ENCODE assay signal across 32 cellular contexts in genomic region chr11:44235765-44236201, GRCh38.
DNase-seq lines count a peak whose midpoint lies in the region; ATAC-seq, FAIRE-seq and TF ChIP-seq lines count a peak whose summit lies in the region.
"Had no signal": no experiment of that assay in that cellular context is flagged by ENCODE, and none has a peak within 500 bp of the region (broad histone marks: within the 10 kb centered on the region; RNA-seq: fewer than 3 reads in every experiment).

No MANE protein-coding gene starts in this region.

- no peak for TF ChIP-seq EP300 in H1 (IDR thresholded peaks at IDR 0.05; ENCODE audit: borderline replicate concordance in 1 of 2, low read depth in 2 of 2, low read length in 2 of 2)

- H3K9ac ChIP-seq in H1 (replicated peaks in 1 of 4; ENCODE audit: extremely low read depth in 1 of 4, low read depth in 3 of 4, low read length in 3 of 4) = no peak overlapping the region
- H3K9ac ChIP-seq: GM23248 had no signal

- H4K91ac ChIP-seq in H1 (replicated peaks; ENCODE audit: insufficient read length, low read length) = no peak overlapping the region

- no peak overlapping the region for H3K4me2 ChIP-seq in H1 (ENCODE audit: insufficient read depth in 1 of 2, low read depth in 2 of 2, low read length in 2 of 2)

- no peak for TF ChIP-seq RAD21 in H1 (IDR thresholded peaks at IDR 0.05 in 1 of 2, conservative IDR thresholded peaks at IDR 0.05 in 1 of 2; ENCODE audit: low read depth in 2 of 2, low read length in 2 of 2)

- H2BK15ac ChIP-seq in H1 (ENCODE audit: low read length) = no peak overlapping the region

- H3K23me2 ChIP-seq in H1 (ENCODE audit: low read depth, low read length) = no peaks in the 10 kb centered on the region

- no peak for FAIRE-seq in H1 (lab: Jason Lieb, UNC)
- FAIRE-seq: endothelial cell of umbilical vein, frontal cortex had no signal

- H3K4ac ChIP-seq in H1 (replicated peaks; ENCODE audit: insufficient read length, low read depth, low read length) = no peak overlapping the region

- 0 out of 2 replicates have a peak overlapping the region, but pooled peaks have one; percentile 29 for H2BK5ac ChIP-seq in H1 (ENCODE audit: low read depth, low read length)

- H3K56ac ChIP-seq in H1 (replicated peaks; ENCODE audit: insufficient read length, low read depth, low read length) = no peak overlapping the region

- H3K4me3 ChIP-seq in H1 (ENCODE audit: extremely low read depth in 1 of 4, insufficient read depth in 2 of 4, low read depth in 3 of 4, low read length in 4 of 4) (no peak overlapping the region), ascending aorta (no peak overlapping the region)
- H3K4me3 ChIP-seq: GM23248, ovary, upper lobe of left lung had no signal

- H3K27ac ChIP-seq in H1 (ENCODE audit: low read depth, low read length) (no peak overlapping the region), ascending aorta (no peak overlapping the region)
- H3K27ac ChIP-seq: GM23248, ovary, RWPE1, upper lobe of left lung had no signal

- intact Hi-C loops in Right ventricle myocardium superior (cut with DNase I) (loop anchor here (10.0 kb wide), 1 partner anchor 91 kb away; no protein-coding TSS in a partner anchor), cardiac septum (cut with DNase I) (no loop called here), ascending aorta (cut with DNase I) (no loop called here)

- DNase-seq in Right ventricle myocardium superior = no peak
- no peak for DNase-seq in cardiac septum (ENCODE audit: low spot score)
- no peak for DNase-seq in H1 (ENCODE audit: low read depth in 1 of 2, low spot score in 2 of 2)
- peak; percentile 77 for DNase-seq in left kidney (ENCODE audit: low read depth, low spot score)
- peak; percentile 37 for DNase-seq in stromal cell of bone marrow (ENCODE audit: low read depth)
- DNase-seq in NOMO-1 treated with dmso at 0.1 percent for 144 hours (lab: John Stamatoyannopoulos, UW; ENCODE audit: unreplicated experiment) = no peak
- DNase-seq in ascending aorta (ENCODE audit: low spot score in 2 of 2) = no peak
- no peak for DNase-seq in GOT3 (lab: John Stamatoyannopoulos, UW)
- DNase-seq: activated CD8-positive, alpha-beta T cell treated with anti-CD3 and anti-CD28 coated beads, Interleukin-2, amount 10 ng/mL, durations not matched to agents 7 days and 5 days; activated effector memory CD4-positive, alpha-beta T cell treated with Interleukin-2 at 50 U/mL for 16 hours; activated naive CD8-positive, alpha-beta T cell treated with anti-CD3 and anti-CD28 coated beads for 36 hours; BE2C; CD8-positive, alpha-beta memory T cell; DMS153; GM23248; hippocampal formation; immature natural killer cell; NCI-H1048; NCI-H1694 treated with DMSO at 0.1 percent for 48 hours; NCI-H2227 treated with DMSO at 0.1 percent for 48 hours; NCI-H748 treated with DMSO at 0.1 percent for 48 hours; ovary; stimulated activated CD4-positive, alpha-beta T cell treated with anti-CD3 and anti-CD28 coated beads, Interleukin-4, amount 100 ng/mL, for 4 hours; T-helper 17 cell; upper lobe of left lung had no signal

- no peaks in the 10 kb centered on the region for H3K79me1 ChIP-seq in H1 (ENCODE audit: low read depth, low read length)

- H4K5ac ChIP-seq in H1 (ENCODE audit: insufficient read length, low read depth, low read length) = no peak overlapping the region

- no peak overlapping the region for H3K23ac ChIP-seq in H1 (ENCODE audit: insufficient read length)

- H4K8ac ChIP-seq in H1 (ENCODE audit: extremely low read depth, insufficient read depth, low read length) = no peak overlapping the region

- no peak overlapping the region for H2AK5ac ChIP-seq in H1 (ENCODE audit: low read depth, low read length)

- H3K18ac ChIP-seq in H1 (ENCODE audit: extremely low read depth, low read length) = no peak overlapping the region

- TF ChIP-seq POLR2A in H1 (IDR thresholded peaks at IDR 0.05; ENCODE audit: control extremely low read depth in 1 of 2, low read depth in 2 of 2, low read length in 2 of 2) = no peak

- 89% methylated on average over 8 of the region's 8 CpGs; no CpG with 5 or more reads in 1 of the 2 experiments for WGBS in H1 (ENCODE audit: extremely low coverage in 1 of 2, insufficient coverage in 1 of 2, insufficient read length in 1 of 2, insufficient replicate concordance in 2 of 2, low coverage in 1 of 2, low lambda C conversion rate in 2 of 2, missing lambda C conversion rate in 1 of 2), 2 experiments

- H2BK120ac ChIP-seq in H1 (replicated peaks; ENCODE audit: low read depth, low read length) = no peak overlapping the region

- H3K36me3 ChIP-seq in H1 (ENCODE audit: control insufficient read depth in 2 of 4, insufficient read depth in 4 of 4, low read length in 3 of 4) = peaks cover 0 to 8% (median 3%) of the 10 kb centered on the region in 4 experiments; a peak in 1 of 8 replicates
- H3K36me3 ChIP-seq in ascending aorta = peaks cover 3 to 17% of the 10 kb centered on the region in 2 donors
- H3K36me3 ChIP-seq: BE2C, ovary had no signal

- H3K4me1 ChIP-seq in H1 (replicated peaks in 1 of 4; ENCODE audit: control insufficient read depth in 3 of 4, insufficient read depth in 4 of 4, low read length in 3 of 4) (no peaks in the 10 kb centered on the region), ascending aorta (no peaks in the 10 kb centered on the region)
- H3K4me1 ChIP-seq: BE2C, upper lobe of left lung had no signal

- no peaks in the 10 kb centered on the region for H4K20me1 ChIP-seq in H1 (replicated peaks in 1 of 2; ENCODE audit: control insufficient read depth in 1 of 2, insufficient read depth in 2 of 2, low read length in 2 of 2)

- H3K9me3 ChIP-seq in H1 (ENCODE audit: insufficient read depth in 2 of 2, low read depth in 1 of 2, low read length in 1 of 2) = no peaks in the 10 kb centered on the region
- no peaks in the 10 kb centered on the region for H3K9me3 ChIP-seq in ascending aorta
- H3K9me3 ChIP-seq: BE2C, ovary, upper lobe of left lung had no signal

- no peak overlapping the region for H2AFZ ChIP-seq in H1 (ENCODE audit: low read length)
- H2AFZ ChIP-seq: GM23248 had no signal

- no peaks in the 10 kb centered on the region for H3K79me2 ChIP-seq in H1 (ENCODE audit: control insufficient read depth in 1 of 2, insufficient read depth in 2 of 2, low read length in 2 of 2)

- H3K27me3 ChIP-seq in H1 (replicated peaks in 1 of 4; ENCODE audit: control insufficient read depth in 3 of 4, extremely low read depth in 1 of 4, insufficient read depth in 3 of 4, low read length in 3 of 4) (no peaks in the 10 kb centered on the region), ascending aorta (no peaks in the 10 kb centered on the region)
- H3K27me3 ChIP-seq: BE2C, ovary, upper lobe of left lung had no signal

- H3K14ac ChIP-seq in H1 (ENCODE audit: insufficient read length) = no peak overlapping the region

- TF ChIP-seq CTCF in H1 (IDR thresholded peaks at IDR 0.05; ENCODE audit: control extremely low read depth in 1 of 3, insufficient read depth in 1 of 3, low read depth in 1 of 3, low read length in 3 of 3) (no peak), ascending aorta (IDR thresholded peaks at IDR 0.05) (no peak)

- CTCF ChIA-PET in H1 (lab: Charles Lee; ENCODE audit: partially characterized antibody) = interaction anchor here (0.9 to 1.8 kb wide), 9 partner anchors 9 to 142 kb away, joined by 3 to 6 read pairs (median 4); partner anchors contain the start of gene EXT2

- no peak overlapping the region for H2BK12ac ChIP-seq in H1 (ENCODE audit: low read depth, low read length)

- peak; percentile 74 for ATAC-seq in Right ventricle myocardium superior (ENCODE audit: poor library complexity)
- ATAC-seq: activated CD8-positive, alpha-beta T cell treated with anti-CD3 and anti-CD28 coated beads, Interleukin-2, amount 10 ng/mL, durations not matched to agents 7 days and 5 days; left lobe of liver; natural killer cell treated with Interleukin-12 subunit alpha and Interleukin-12 subunit beta and Interleukin-15 and Interleukin-18, amount 100 ng/mL, for 72 hours; SK-N-SH treated with all-trans-retinoic acid at 6 μM for 48 hours; stimulated activated memory B cell treated with anti-CD40 and anti-IgM and Interleukin-4, amounts not matched to agents 10 μg/mL and 1 μg/mL and 100 μg/mL, for 72 hours; T-helper 17 cell had no signal

- POLR2A ChIA-PET in H1 (lab: Charles Lee; ENCODE audit: partially characterized antibody) = interaction anchor here (1.0 to 1.1 kb wide), 2 partner anchors 11 to 12 kb away, joined by 3 to 4 read pairs; no protein-coding TSS in a partner anchor

- no peak overlapping the region; the same call in 1 of the 2 replicates for H2BK20ac ChIP-seq in H1 (ENCODE audit: low read length)

TF ChIP-seq in H1, 55 proteins besides CTCF, POLR2A, EP300 and RAD21 (continues in another document):
- TF ChIP-seq SP2 (IDR thresholded peaks at IDR 0.05; ENCODE audit: low read length) (no peak), CTBP2 (IDR thresholded peaks at IDR 0.05; ENCODE audit: borderline replicate concordance, insufficient read depth, insufficient read length, low read length) (no peak), KDM1A (IDR thresholded peaks at IDR 0.05; ENCODE audit: borderline replicate concordance, low read length) (no peak), TBP (IDR thresholded peaks at IDR 0.05; ENCODE audit: low read depth, low read length) (no peak), RBBP5 (IDR thresholded peaks at IDR 0.05; ENCODE audit: borderline replicate concordance, low read depth, low read length) (no peak), PHF8 (conservative IDR thresholded peaks at IDR 0.05; ENCODE audit: low read depth, low read length) (no peak), CEBPB (IDR thresholded peaks at IDR 0.05; ENCODE audit: low read depth, low read length) (no peak), POU5F1 (IDR thresholded peaks at IDR 0.05; ENCODE audit: low read depth, low read length) (no peak), CBX8 (IDR thresholded peaks at IDR 0.05; ENCODE audit: borderline replicate concordance, low read depth, low read length) (no peak)
- TF ChIP-seq, protein P1, sequence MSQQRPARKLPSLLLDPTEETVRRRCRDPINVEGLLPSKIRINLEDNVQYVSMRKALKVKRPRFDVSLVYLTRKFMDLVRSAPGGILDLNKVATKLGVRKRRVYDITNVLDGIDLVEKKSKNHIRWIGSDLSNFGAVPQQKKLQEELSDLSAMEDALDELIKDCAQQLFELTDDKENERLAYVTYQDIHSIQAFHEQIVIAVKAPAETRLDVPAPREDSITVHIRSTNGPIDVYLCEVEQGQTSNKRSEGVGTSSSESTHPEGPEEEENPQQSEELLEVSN (IDR thresholded peaks at IDR 0.05) = no peak
- TF ChIP-seq, protein P2, sequence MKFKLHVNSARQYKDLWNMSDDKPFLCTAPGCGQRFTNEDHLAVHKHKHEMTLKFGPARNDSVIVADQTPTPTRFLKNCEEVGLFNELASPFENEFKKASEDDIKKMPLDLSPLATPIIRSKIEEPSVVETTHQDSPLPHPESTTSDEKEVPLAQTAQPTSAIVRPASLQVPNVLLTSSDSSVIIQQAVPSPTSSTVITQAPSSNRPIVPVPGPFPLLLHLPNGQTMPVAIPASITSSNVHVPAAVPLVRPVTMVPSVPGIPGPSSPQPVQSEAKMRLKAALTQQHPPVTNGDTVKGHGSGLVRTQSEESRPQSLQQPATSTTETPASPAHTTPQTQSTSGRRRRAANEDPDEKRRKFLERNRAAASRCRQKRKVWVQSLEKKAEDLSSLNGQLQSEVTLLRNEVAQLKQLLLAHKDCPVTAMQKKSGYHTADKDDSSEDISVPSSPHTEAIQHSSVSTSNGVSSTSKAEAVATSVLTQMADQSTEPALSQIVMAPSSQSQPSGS (IDR thresholded peaks at IDR 0.05; ENCODE audit: low read length) = no peak

Comparison
In these comparisons a context has a peak if more than half of its experiments do, and no peak if none do; other contexts are left out.
1. DNase-seq: peak in left kidney (single experiment) and stromal cell of bone marrow (single experiment); none in Right ventricle myocardium superior (single experiment), cardiac septum (single experiment), H1 (0 of 2), NOMO-1 treated with dmso at 0.1 percent for 144 hours (single experiment), ascending aorta (0 of 2) and GOT3 (single experiment).